In genomic region chr15:89096664-89097063, GRCh38 we compare ENCODE assay signal across 16 cellular contexts. TPM values are rescaled to one million over a fixed set of nuclear protein-coding genes. Genes with fewer than 3 reads are reported as not detected.
DNase-seq lines count a peak whose midpoint lies in the region; ATAC-seq and TF ChIP-seq lines count a peak whose summit lies in the region.
"Had no signal": no experiment of that assay in that cellular context is flagged by ENCODE, and none has a peak within 500 bp of the region (broad histone marks: within the 10 kb centered on the region; RNA-seq: fewer than 3 reads in every experiment).

No MANE protein-coding gene starts in this region.

- ATAC-seq in left lobe of liver (peak; percentile 66), thoracic aorta (ENCODE audit: insufficient number of reproducible peaks, low FRiP score, low read depth) (no peak), GM21515 (IDR thresholded peaks at IDR 0.05; ENCODE audit: unreplicated experiment) (no peak)
- ATAC-seq: stimulated activated naive CD8-positive, alpha-beta T cell treated with anti-CD3 and anti-CD28 coated beads, Interleukin-15, amount 100 ng/mL, for 72 hours had no signal

- H3K9me3 ChIP-seq in thoracic aorta = no peaks in the 10 kb centered on the region
- H3K9me3 ChIP-seq: SJSA1 had no signal

- no peaks in the 10 kb centered on the region for H3K27me3 ChIP-seq in thoracic aorta (replicated peaks; ENCODE audit: insufficient read depth)
- H3K27me3 ChIP-seq: cardiac muscle cell, SJSA1 had no signal

- H3K36me3 ChIP-seq in thoracic aorta = no peaks in the 10 kb centered on the region
- H3K36me3 ChIP-seq: cardiac muscle cell had no signal

- DNase-seq in M059J (ENCODE audit: low read depth) (peak; percentile 79), caudate nucleus (lab: John Stamatoyannopoulos, UW) (peak in 2 of 61 donors; percentile 14 to 16), left lobe of liver (ENCODE audit: low spot score) (peak; percentile 79), thoracic aorta (ENCODE audit: low spot score) (no peak), Ammon's horn (ENCODE audit: low spot score) (no peak), SHP77 treated with DMSO at 0.1 percent for 48 hours (lab: John Stamatoyannopoulos, UW) (no peak)
- DNase-seq: activated CD4-positive, alpha-beta T cell treated with anti-CD3 and anti-CD28 coated beads for 48 hours; DND-41; NCI-H1105; NCI-H2227 treated with DMSO at 0.1 percent for 48 hours; stimulated activated naive CD8-positive, alpha-beta T cell treated with anti-CD3 and anti-CD28 coated beads, Interleukin-15, amount 100 ng/mL, for 72 hours; T-helper 9 cell had no signal

- peaks cover 57 to 98% of the 10 kb centered on the region in 2 donors for H3K4me1 ChIP-seq in thoracic aorta (ENCODE audit: control insufficient read depth in 1 of 2, low read depth in 2 of 2)

- H3K27ac ChIP-seq in caudate nucleus (ENCODE audit: low read depth, low read length) (peak overlapping the region; percentile 48), thoracic aorta (peak overlapping the region; percentile 57 to 100)
- H3K27ac ChIP-seq: cardiac muscle cell, SJSA1 had no signal

- no peak for TF ChIP-seq CTCF in thoracic aorta (IDR thresholded peaks at IDR 0.05)

- H3K4me3 ChIP-seq in thoracic aorta = no peak overlapping the region
- H3K4me3 ChIP-seq: cardiac muscle cell, SJSA1, smooth muscle cell had no signal

RNA-seq across cellular contexts. Expression of gene ABHD2, which starts 8.4 kb away (rescaled TPM):
- total RNA-seq in M059J (2014; rRNA removed; shearing (Covaris generic)) = 34.6 and 60.5 TPM in 2 replicates
- total RNA-seq in left lobe of liver = 385 TPM
- total RNA-seq in thoracic aorta = 100 to 1,000 TPM; 177 to 283 TPM

Comparison
In these comparisons a context has a peak if more than half of its experiments do, and no peak if none do; other contexts are left out.
1. DNase-seq: peak in M059J (single experiment) and left lobe of liver (single experiment); none in thoracic aorta (single experiment), Ammon's horn (single experiment) and SHP77 treated with DMSO at 0.1 percent for 48 hours (single experiment).